ENCODE assay signal across 10 cellular contexts in genomic region chr2:199738723-199739412, GRCh38.
DNase-seq lines count a peak whose midpoint lies in the region; ATAC-seq and TF ChIP-seq lines count a peak whose summit lies in the region.
"Had no signal": no experiment of that assay in that cellular context is flagged by ENCODE, and none has a peak within 500 bp of the region (broad histone marks: within the 10 kb centered on the region; RNA-seq: fewer than 3 reads in every experiment).

No MANE protein-coding gene starts in this region.

- H3K4me3 ChIP-seq in choroid plexus epithelial cell (ENCODE audit: low read depth, low read length) (no peak overlapping the region), neutrophil (ENCODE audit: low read depth in 1 of 2, low read length in 1 of 2) (no peak overlapping the region), psoas muscle (no peak overlapping the region)
- H3K4me3 ChIP-seq: breast epithelium had no signal

- intact Hi-C loops in psoas muscle (cut with DNase I) (loop anchor here in 1 of 2 donors (2.0 to 5.0 kb wide), 2 partner anchors 34 to 1427 kb away; no protein-coding TSS in a partner anchor), Right ventricle myocardium inferior (cut with DNase I) (no loop called here)

- peak overlapping the region; percentile 26 for H3K27ac ChIP-seq in neutrophil
- H3K27ac ChIP-seq in psoas muscle: no peak overlapping the region
- H3K27ac ChIP-seq: breast epithelium, gastrocnemius medialis had no signal

- H3K27me3 ChIP-seq in neutrophil: no peaks in the 10 kb centered on the region
- no peaks in the 10 kb centered on the region for H3K27me3 ChIP-seq in psoas muscle (ENCODE audit: insufficient read depth in 3 of 3, low read length in 2 of 3)
- H3K27me3 ChIP-seq: breast epithelium, gastrocnemius medialis had no signal

- DNase-seq in DMS114 treated with DMSO at 0.1 percent for 48 hours (lab: John Stamatoyannopoulos, UW; ENCODE audit: unreplicated experiment) (peak; percentile 45), LoVo (ENCODE audit: low spot score) (peak; percentile 73), choroid plexus epithelial cell (ENCODE audit: low read depth) (peak; percentile 60), psoas muscle (no peak), Right ventricle myocardium inferior (ENCODE audit: missing footprints) (no peak), NCI-H524 (lab: John Stamatoyannopoulos, UW) (no peak)

- H3K4me1 ChIP-seq in neutrophil (ENCODE audit: control insufficient read depth in 1 of 2, insufficient read depth in 1 of 2, low read depth in 1 of 2, low read length in 1 of 2) (peaks cover 15 to 18% of the 10 kb centered on the region in 2 experiments), psoas muscle (no peaks in the 10 kb centered on the region)
- H3K4me1 ChIP-seq: breast epithelium, gastrocnemius medialis had no signal

- ATAC-seq in psoas muscle (no peak), Right ventricle myocardium inferior (no peak), HG02623 (IDR thresholded peaks at IDR 0.05; ENCODE audit: unreplicated experiment) (no peak)
- ATAC-seq: gastrocnemius medialis had no signal

- 81 to 84% (median 82%) methylated on average over 7 of the region's 7 CpGs for WGBS in psoas muscle, 3 donors

- H3K36me3 ChIP-seq in neutrophil (no peaks in the 10 kb centered on the region), psoas muscle (ENCODE audit: insufficient read depth in 1 of 2, low read depth in 1 of 2) (no peaks in the 10 kb centered on the region)
- H3K36me3 ChIP-seq: breast epithelium, gastrocnemius medialis had no signal

- H3K9me3 ChIP-seq in neutrophil (no peaks in the 10 kb centered on the region), psoas muscle (no peaks in the 10 kb centered on the region)
- H3K9me3 ChIP-seq: breast epithelium, gastrocnemius medialis had no signal

- TF ChIP-seq CTCF in choroid plexus epithelial cell (conservative IDR thresholded peaks at IDR 0.05; ENCODE audit: low read depth, low read length) (no peak), neutrophil (IDR thresholded peaks at IDR 0.05) (no peak), psoas muscle (IDR thresholded peaks at IDR 0.05) (no peak)

Comparison
In these comparisons a context has a peak if more than half of its experiments do, and no peak if none do; other contexts are left out.
1. DNase-seq: peak in DMS114 treated with DMSO at 0.1 percent for 48 hours (single experiment), LoVo (single experiment) and choroid plexus epithelial cell (single experiment); none in psoas muscle (0 of 2), Right ventricle myocardium inferior (single experiment) and NCI-H524 (0 of 2).